In genomic region chr20:38113401-38114325, GRCh38 we compare ENCODE assay signal across 7 cellular contexts. TPM values are rescaled to one million over a fixed set of nuclear protein-coding genes. Genes with fewer than 3 reads are reported as not detected.
DNase-seq lines count a peak whose midpoint lies in the region; ATAC-seq and TF ChIP-seq lines count a peak whose summit lies in the region.

No MANE protein-coding gene starts in this region.

- H3K36me3 ChIP-seq in neural progenitor cell = no peaks in the 10 kb centered on the region

- H3K4me2 ChIP-seq in neural progenitor cell = no peak overlapping the region

- peaks cover 12% of the 10 kb centered on the region for H3K4me1 Mint-ChIP-seq in activated naive CD8-positive, alpha-beta T cell treated with anti-CD3 and anti-CD28 coated beads, Interleukin-2, amount 10 ng/mL, durations not matched to agents 7 days and 5 days
- H3K4me1 Mint-ChIP-seq in neural progenitor cell = peaks cover 7% of the 10 kb centered on the region

- H3K9me3 ChIP-seq in neural progenitor cell (ENCODE audit: low read depth) = no peaks in the 10 kb centered on the region

- peaks cover 27% of the 10 kb centered on the region for H3K27me3 Mint-ChIP-seq in activated naive CD8-positive, alpha-beta T cell treated with anti-CD3 and anti-CD28 coated beads, Interleukin-2, amount 10 ng/mL, durations not matched to agents 7 days and 5 days
- peaks cover 8% of the 10 kb centered on the region for H3K27me3 Mint-ChIP-seq in neural progenitor cell (ENCODE audit: insufficient read depth, low read depth)

- no peak overlapping the region for H2AFZ ChIP-seq in neural progenitor cell (replicated peaks)

- H3K9ac ChIP-seq in neural progenitor cell = no peak overlapping the region

- H3K4me3 ChIP-seq in GM12865 (ENCODE audit: low read depth, low read length) = no peak overlapping the region
- H3K4me3 ChIP-seq in NB4 (ENCODE audit: low read depth, low read length) = no peak overlapping the region
- H3K4me3 ChIP-seq in neural progenitor cell = no peak overlapping the region

- H3K4me1 ChIP-seq in neural progenitor cell = no peaks in the 10 kb centered on the region

- peak overlapping the region; percentile 2 for H3K4me3 Mint-ChIP-seq in activated naive CD8-positive, alpha-beta T cell treated with anti-CD3 and anti-CD28 coated beads, Interleukin-2, amount 10 ng/mL, durations not matched to agents 7 days and 5 days
- H3K4me3 Mint-ChIP-seq in neural progenitor cell = no peak overlapping the region

- no peaks in the 10 kb centered on the region for H4K20me1 ChIP-seq in neural progenitor cell (ENCODE audit: low read depth)

- POLR2A ChIA-PET in activated naive CD8-positive, alpha-beta T cell treated with anti-CD3 and anti-CD28 coated beads, Interleukin-2, amount 10 ng/mL, durations not matched to agents 7 days and 5 days (lab: Charles Lee) = no interaction called here

- no peak overlapping the region for H3K27ac ChIP-seq in neural progenitor cell

- TF ChIP-seq CTCF in GM12865 (IDR thresholded peaks at IDR 0.05; ENCODE audit: insufficient read depth, low read depth, low read length, missing control alignments) = peak; percentile 13
- TF ChIP-seq CTCF in NB4 (IDR thresholded peaks at IDR 0.05; ENCODE audit: low read depth, low read length) = peak; percentile 76
- peak; percentile 63 for TF ChIP-seq CTCF in neural progenitor cell (IDR thresholded peaks at IDR 0.05)

- H3K36me3 Mint-ChIP-seq in activated naive CD8-positive, alpha-beta T cell treated with anti-CD3 and anti-CD28 coated beads, Interleukin-2, amount 10 ng/mL, durations not matched to agents 7 days and 5 days = no peaks in the 10 kb centered on the region
- no peaks in the 10 kb centered on the region for H3K36me3 Mint-ChIP-seq in neural progenitor cell

- no peaks in the 10 kb centered on the region for H3K9me3 Mint-ChIP-seq in activated naive CD8-positive, alpha-beta T cell treated with anti-CD3 and anti-CD28 coated beads, Interleukin-2, amount 10 ng/mL, durations not matched to agents 7 days and 5 days
- no peaks in the 10 kb centered on the region for H3K9me3 Mint-ChIP-seq in neural progenitor cell

- no peak for TF ChIP-seq POLR2A in NB4 (IDR thresholded peaks at IDR 0.05; ENCODE audit: extremely low read depth, insufficient read length)

- peak; percentile 30 for DNase-seq in GM12865 (ENCODE audit: low read depth)
- peak; percentile 82 for DNase-seq in NB4 (ENCODE audit: low read depth)
- peak; percentile 48 for DNase-seq in activated naive CD8-positive, alpha-beta T cell treated with anti-CD3 and anti-CD28 coated beads, Interleukin-2, amount 10 ng/mL, durations not matched to agents 7 days and 5 days
- DNase-seq in neural progenitor cell (ENCODE audit: low spot score) = peak; percentile 72
- no peak for DNase-seq in central memory CD4-positive, alpha-beta T cell

- H3K27ac Mint-ChIP-seq in activated naive CD8-positive, alpha-beta T cell treated with anti-CD3 and anti-CD28 coated beads, Interleukin-2, amount 10 ng/mL, durations not matched to agents 7 days and 5 days = peak overlapping the region; percentile 20
- H3K27ac Mint-ChIP-seq in neural progenitor cell = peak overlapping the region; percentile 68

- no peaks in the 10 kb centered on the region for H3K79me2 ChIP-seq in neural progenitor cell (ENCODE audit: low read depth)

- H3K27me3 ChIP-seq in neural progenitor cell = no peaks in the 10 kb centered on the region

- peak; percentile 56 for ATAC-seq in activated naive CD8-positive, alpha-beta T cell treated with anti-CD3 and anti-CD28 coated beads, Interleukin-2, amount 10 ng/mL, durations not matched to agents 7 days and 5 days (ENCODE audit: low read depth)
- ATAC-seq in GM19023 (IDR thresholded peaks at IDR 0.05; ENCODE audit: unreplicated experiment) = no peak
- no peak for ATAC-seq in GM19467 (IDR thresholded peaks at IDR 0.05; ENCODE audit: unreplicated experiment)

- no peaks in the 10 kb centered on the region for H3F3A ChIP-seq in neural progenitor cell (ENCODE audit: low read depth)

RNA-seq across cellular contexts. Expression of gene TGM2, which starts 51.4 kb away (rescaled TPM):
- total RNA-seq in activated naive CD8-positive, alpha-beta T cell treated with anti-CD3 and anti-CD28 coated beads, Interleukin-2, amount 10 ng/mL, durations not matched to agents 7 days and 5 days = under 1 TPM; 0.43 to 0.50 TPM
- 0.22 and 0.28 TPM in 2 replicates for total RNA-seq in neural progenitor cell (ENCODE audit: low replicate concordance)

Comparison
In these comparisons a context has a peak if more than half of its experiments do, and no peak if none do; other contexts are left out.
1. CTCF ChIP-seq: peak in every context shown above with its lines; median percentile 76 in NB4; 63 in neural progenitor cell; 13 in GM12865.